1 cellular context compared by ENCODE assay signal in the genomic region with DNA sequence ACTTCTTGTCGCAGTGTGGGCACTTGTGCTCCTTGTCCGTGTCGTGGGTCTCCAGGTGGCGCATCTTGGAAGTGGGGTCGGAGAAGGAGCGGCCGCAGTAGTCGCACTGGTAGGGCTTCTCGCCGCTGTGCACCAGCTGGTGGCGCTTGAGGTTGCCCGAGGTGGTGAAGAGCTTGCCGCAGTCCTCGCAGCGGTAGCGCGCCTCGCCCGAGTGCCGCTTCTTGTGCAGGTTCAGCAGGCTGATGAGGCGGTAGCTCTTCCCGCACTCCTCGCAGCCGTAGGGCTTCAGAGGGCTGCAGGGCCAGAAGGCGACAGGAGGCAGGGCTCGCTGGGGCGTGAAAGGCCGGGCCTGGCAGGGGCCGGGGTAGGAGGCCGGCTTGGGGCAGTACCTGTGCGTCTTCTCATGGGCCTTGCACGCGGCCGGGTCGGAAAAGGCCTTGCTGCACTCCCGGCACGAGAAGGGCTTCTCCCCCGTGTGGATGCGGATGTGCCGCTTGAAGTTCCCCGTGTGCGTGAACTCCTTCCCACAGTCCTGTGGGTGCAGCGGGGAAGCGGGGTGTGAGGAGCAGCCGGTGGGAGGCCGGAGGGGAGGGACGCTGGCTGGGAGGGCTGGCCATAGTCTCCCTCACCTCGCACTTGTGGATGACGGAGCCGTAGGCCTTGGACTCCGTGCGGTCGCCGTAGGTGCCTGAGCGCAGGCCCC.
TF ChIP-seq lines count a peak whose summit lies in the region.

No MANE protein-coding gene starts in this region.

TF ChIP-seq in HCT116, 20 proteins besides CTCF, POLR2A, EP300 and RAD21 (continued from another document):
- TF ChIP-seq, protein P1, sequence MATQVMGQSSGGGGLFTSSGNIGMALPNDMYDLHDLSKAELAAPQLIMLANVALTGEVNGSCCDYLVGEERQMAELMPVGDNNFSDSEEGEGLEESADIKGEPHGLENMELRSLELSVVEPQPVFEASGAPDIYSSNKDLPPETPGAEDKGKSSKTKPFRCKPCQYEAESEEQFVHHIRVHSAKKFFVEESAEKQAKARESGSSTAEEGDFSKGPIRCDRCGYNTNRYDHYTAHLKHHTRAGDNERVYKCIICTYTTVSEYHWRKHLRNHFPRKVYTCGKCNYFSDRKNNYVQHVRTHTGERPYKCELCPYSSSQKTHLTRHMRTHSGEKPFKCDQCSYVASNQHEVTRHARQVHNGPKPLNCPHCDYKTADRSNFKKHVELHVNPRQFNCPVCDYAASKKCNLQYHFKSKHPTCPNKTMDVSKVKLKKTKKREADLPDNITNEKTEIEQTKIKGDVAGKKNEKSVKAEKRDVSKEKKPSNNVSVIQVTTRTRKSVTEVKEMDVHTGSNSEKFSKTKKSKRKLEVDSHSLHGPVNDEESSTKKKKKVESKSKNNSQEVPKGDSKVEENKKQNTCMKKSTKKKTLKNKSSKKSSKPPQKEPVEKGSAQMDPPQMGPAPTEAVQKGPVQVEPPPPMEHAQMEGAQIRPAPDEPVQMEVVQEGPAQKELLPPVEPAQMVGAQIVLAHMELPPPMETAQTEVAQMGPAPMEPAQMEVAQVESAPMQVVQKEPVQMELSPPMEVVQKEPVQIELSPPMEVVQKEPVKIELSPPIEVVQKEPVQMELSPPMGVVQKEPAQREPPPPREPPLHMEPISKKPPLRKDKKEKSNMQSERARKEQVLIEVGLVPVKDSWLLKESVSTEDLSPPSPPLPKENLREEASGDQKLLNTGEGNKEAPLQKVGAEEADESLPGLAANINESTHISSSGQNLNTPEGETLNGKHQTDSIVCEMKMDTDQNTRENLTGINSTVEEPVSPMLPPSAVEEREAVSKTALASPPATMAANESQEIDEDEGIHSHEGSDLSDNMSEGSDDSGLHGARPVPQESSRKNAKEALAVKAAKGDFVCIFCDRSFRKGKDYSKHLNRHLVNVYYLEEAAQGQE (IDR thresholded peaks at IDR 0.05; ENCODE audit: low read depth): no peak
- TF ChIP-seq JUND (IDR thresholded peaks at IDR 0.05): no peak
- TF ChIP-seq EZH2 (IDR thresholded peaks at IDR 0.05): no peak
